ENCODE assay signal across 8 cellular contexts in the genomic region with DNA sequence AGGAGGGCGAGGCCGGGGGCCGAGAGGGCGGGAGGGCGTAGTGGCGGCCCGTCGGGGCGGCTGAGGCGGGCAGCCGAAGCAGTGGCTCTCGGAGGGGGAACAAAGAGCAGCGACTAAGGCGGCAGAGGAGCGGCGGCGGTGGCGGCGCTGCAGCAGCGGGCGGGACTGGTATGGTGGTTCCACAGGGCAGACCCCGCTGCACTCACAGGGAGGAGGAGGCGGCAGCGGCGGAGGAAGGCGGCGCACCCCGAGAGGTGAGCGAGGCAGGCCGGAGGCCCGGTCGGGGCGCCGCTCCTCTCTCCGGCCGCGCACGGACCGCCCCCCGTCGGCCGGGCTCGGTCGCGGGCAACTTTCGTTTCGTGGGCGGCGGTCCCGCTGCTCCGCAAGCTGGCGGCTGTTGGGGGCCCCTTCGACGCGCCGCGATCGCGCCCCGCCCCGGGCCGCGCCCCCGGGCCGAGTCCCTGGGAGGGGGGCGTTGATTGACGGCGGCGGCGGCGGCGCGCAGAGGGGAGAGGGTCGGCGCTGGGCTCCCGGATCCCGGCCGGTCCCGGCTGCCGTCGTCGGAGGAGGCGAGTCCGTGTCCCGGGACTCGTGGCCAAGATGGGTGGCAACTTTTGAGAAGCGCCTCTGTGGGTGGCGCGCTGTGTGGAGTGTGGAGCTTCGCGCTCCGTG. TPM values are rescaled to one million over a fixed set of nuclear protein-coding genes. Genes with fewer than 3 reads are reported as not detected.
DNase-seq lines count a peak whose midpoint lies in the region; ATAC-seq, FAIRE-seq and TF ChIP-seq lines count a peak whose summit lies in the region.

No MANE protein-coding gene starts in this region.

- TF ChIP-seq EP300 in A549 (IDR thresholded peaks at IDR 0.05) = no peak

- peak overlapping the region; percentile 90 to 97 for H3K27ac ChIP-seq in A549
- peak overlapping the region; percentile 85 for H3K27ac ChIP-seq in SK-N-MC
- H3K27ac ChIP-seq in gastrocnemius medialis = peak overlapping the region; percentile 69 to 92 (median 80)

- no peaks in the 10 kb centered on the region for H3K27me3 ChIP-seq in gastrocnemius medialis

- TF ChIP-seq POLR2A in A549 (IDR thresholded peaks at IDR 0.05; ENCODE audit: low read length) = peak; percentile 30; the same call in 1 of the 2 replicates
- TF ChIP-seq POLR2A in gastrocnemius medialis (IDR thresholded peaks at IDR 0.05) = no peak

- H3K4me1 ChIP-seq in A549 (peaks cover 17% of the 10 kb centered on the region), gastrocnemius medialis (peaks cover 22 to 29% of the 10 kb centered on the region in 2 donors)

- in situ Hi-C loops in gastrocnemius medialis (cut with MboI; ENCODE audit: low sequenced_read_pairs in 4 of 4) = loop anchor here in 1 of 4 donors (25.0 kb wide), 1 partner anchor 832 kb away; no protein-coding TSS in a partner anchor

- H3K9ac ChIP-seq in SK-N-MC (ENCODE audit: insufficient read length) = peak overlapping the region; percentile 98

- POLR2A ChIA-PET in A549 (lab: Yijun Ruan, JAX) = interaction anchor here (0.5 to 1.0 kb wide), 2 partner anchors 9 to 72 kb away, joined by 3 read pairs; no protein-coding TSS in a partner anchor

- TF ChIP-seq CTCF in A549 (IDR thresholded peaks at IDR 0.05) (no peak), gastrocnemius medialis (IDR thresholded peaks at IDR 0.05 in 4 of 5, conservative IDR thresholded peaks at IDR 0.05 in 1 of 5) (peak in 1 of 5 experiments; percentile 5)

- peaks cover 45% of the 10 kb centered on the region for H3K36me3 ChIP-seq in SK-N-MC (ENCODE audit: insufficient read depth, low read length)
- H3K36me3 ChIP-seq in gastrocnemius medialis = no peaks in the 10 kb centered on the region

- peak overlapping the region; percentile 94 for H3K4me2 ChIP-seq in A549

- TF ChIP-seq RAD21 in A549 (conservative IDR thresholded peaks at IDR 0.05 in 1 of 2, IDR thresholded peaks at IDR 0.05 in 1 of 2) = no peak

- H3K9me3 ChIP-seq in A549 (no peaks in the 10 kb centered on the region), SK-N-MC (ENCODE audit: low read depth, low read length) (no peaks in the 10 kb centered on the region), gastrocnemius medialis (no peaks in the 10 kb centered on the region)

- 0% methylated on average over 18 of the region's 92 CpGs for WGBS in A549 (ENCODE audit: missing lambda C conversion rate)

- intact Hi-C loops in gastrocnemius medialis (cut with DNase I; ENCODE audit: low total_unique reads) = loop anchor here (10.0 kb wide), 1 partner anchor 770 kb away; a partner anchor contains a TSS

- DNase-seq in A549 (ENCODE audit: low read depth in 1 of 2, low spot score in 1 of 2) (peak; percentile 23 to 40), SK-N-MC (ENCODE audit: low read depth, low spot score) (no peak), astrocyte of the hippocampus (ENCODE audit: low read depth, low spot score) (peak; percentile 63), gastrocnemius medialis (peak in 1 of 2 donors; percentile 8), NCI-H1930 (lab: John Stamatoyannopoulos, UW) (no peak)

- peak; percentile 45 to 67 for ATAC-seq in A549
- ATAC-seq in GM18517 (IDR thresholded peaks at IDR 0.05; ENCODE audit: unreplicated experiment) = peak; percentile 41
- ATAC-seq in HG03025 (IDR thresholded peaks at IDR 0.05; ENCODE audit: low FRiP score, unreplicated experiment) = peak; percentile 32
- peak; percentile 55 for ATAC-seq in gastrocnemius medialis

- H3K4me3 ChIP-seq in A549 (peak overlapping the region; percentile 63), SK-N-MC (peak overlapping the region; percentile 93), iPS-11a (ENCODE audit: low read depth, low read length) (peak overlapping the region; percentile 84), gastrocnemius medialis (peak overlapping the region; percentile 69 to 93 (median 82))

- CTCF ChIA-PET in A549 (lab: Yijun Ruan, JAX) = interaction anchor here (1.0 kb wide), 1 partner anchor 201 kb away, joined by 3 read pairs; no protein-coding TSS in a partner anchor

- FAIRE-seq in A549 (lab: Jason Lieb, UNC) = no peak

TF ChIP-seq in A549, 52 proteins besides CTCF, POLR2A, EP300 and RAD21:
- TF ChIP-seq BHLHE40 (IDR thresholded peaks at IDR 0.05; ENCODE audit: low read depth, low read length) = no peak
- TF ChIP-seq, protein P1, sequence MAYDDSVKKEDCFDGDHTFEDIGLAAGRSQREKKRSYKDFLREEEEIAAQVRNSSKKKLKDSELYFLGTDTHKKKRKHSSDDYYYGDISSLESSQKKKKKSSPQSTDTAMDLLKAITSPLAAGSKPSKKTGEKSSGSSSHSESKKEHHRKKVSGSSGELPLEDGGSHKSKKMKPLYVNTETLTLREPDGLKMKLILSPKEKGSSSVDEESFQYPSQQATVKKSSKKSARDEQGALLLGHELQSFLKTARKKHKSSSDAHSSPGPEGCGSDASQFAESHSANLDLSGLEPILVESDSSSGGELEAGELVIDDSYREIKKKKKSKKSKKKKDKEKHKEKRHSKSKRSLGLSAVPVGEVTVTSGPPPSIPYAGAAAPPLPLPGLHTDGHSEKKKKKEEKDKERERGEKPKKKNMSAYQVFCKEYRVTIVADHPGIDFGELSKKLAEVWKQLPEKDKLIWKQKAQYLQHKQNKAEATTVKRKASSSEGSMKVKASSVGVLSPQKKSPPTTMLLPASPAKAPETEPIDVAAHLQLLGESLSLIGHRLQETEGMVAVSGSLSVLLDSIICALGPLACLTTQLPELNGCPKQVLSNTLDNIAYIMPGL (CRISPR knock-in tag; IDR thresholded peaks at IDR 0.05; ENCODE audit: borderline replicate concordance) = no peak
- no peak for TF ChIP-seq CHD4 (IDR thresholded peaks at IDR 0.05; ENCODE audit: borderline replicate concordance)
- no peak for TF ChIP-seq MYC (IDR thresholded peaks at IDR 0.05; ENCODE audit: borderline replicate concordance, low read length)
- TF ChIP-seq, protein P2, sequence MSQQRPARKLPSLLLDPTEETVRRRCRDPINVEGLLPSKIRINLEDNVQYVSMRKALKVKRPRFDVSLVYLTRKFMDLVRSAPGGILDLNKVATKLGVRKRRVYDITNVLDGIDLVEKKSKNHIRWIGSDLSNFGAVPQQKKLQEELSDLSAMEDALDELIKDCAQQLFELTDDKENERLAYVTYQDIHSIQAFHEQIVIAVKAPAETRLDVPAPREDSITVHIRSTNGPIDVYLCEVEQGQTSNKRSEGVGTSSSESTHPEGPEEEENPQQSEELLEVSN (IDR thresholded peaks at IDR 0.05; ENCODE audit: borderline replicate concordance, low read depth) = peak; percentile 43; the same call in 1 of the 2 replicates
- peak in 1 of 2 experiments; percentile 65; a peak in 3 of 5 replicates for TF ChIP-seq JUN (IDR thresholded peaks at IDR 0.05)
- no peak for TF ChIP-seq RNF2 (IDR thresholded peaks at IDR 0.05; ENCODE audit: borderline replicate concordance, low read depth)
- TF ChIP-seq, protein P3, sequence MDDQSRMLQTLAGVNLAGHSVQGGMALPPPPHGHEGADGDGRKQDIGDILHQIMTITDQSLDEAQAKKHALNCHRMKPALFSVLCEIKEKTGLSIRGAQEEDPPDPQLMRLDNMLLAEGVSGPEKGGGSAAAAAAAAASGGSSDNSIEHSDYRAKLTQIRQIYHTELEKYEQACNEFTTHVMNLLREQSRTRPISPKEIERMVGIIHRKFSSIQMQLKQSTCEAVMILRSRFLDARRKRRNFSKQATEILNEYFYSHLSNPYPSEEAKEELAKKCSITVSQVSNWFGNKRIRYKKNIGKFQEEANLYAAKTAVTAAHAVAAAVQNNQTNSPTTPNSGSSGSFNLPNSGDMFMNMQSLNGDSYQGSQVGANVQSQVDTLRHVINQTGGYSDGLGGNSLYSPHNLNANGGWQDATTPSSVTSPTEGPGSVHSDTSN (IDR thresholded peaks at IDR 0.05) = no peak
- TF ChIP-seq NPAS2 (CRISPR knock-in tag; IDR thresholded peaks at IDR 0.05; ENCODE audit: borderline replicate concordance) = no peak
- TF ChIP-seq, protein P4, sequence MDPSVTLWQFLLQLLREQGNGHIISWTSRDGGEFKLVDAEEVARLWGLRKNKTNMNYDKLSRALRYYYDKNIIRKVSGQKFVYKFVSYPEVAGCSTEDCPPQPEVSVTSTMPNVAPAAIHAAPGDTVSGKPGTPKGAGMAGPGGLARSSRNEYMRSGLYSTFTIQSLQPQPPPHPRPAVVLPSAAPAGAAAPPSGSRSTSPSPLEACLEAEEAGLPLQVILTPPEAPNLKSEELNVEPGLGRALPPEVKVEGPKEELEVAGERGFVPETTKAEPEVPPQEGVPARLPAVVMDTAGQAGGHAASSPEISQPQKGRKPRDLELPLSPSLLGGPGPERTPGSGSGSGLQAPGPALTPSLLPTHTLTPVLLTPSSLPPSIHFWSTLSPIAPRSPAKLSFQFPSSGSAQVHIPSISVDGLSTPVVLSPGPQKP (IDR thresholded peaks at IDR 0.05; ENCODE audit: low read depth, low read length) = no peak
- no peak for TF ChIP-seq GATA3 (IDR thresholded peaks at IDR 0.05; ENCODE audit: borderline replicate concordance)
- no peak for TF ChIP-seq KDM1A (IDR thresholded peaks at IDR 0.05; ENCODE audit: low read depth)
- TF ChIP-seq JUNB (IDR thresholded peaks at IDR 0.05) = no peak
- TF ChIP-seq ESRRA (IDR thresholded peaks at IDR 0.05; ENCODE audit: borderline replicate concordance, low read length) = no peak
- TF ChIP-seq, protein P5, sequence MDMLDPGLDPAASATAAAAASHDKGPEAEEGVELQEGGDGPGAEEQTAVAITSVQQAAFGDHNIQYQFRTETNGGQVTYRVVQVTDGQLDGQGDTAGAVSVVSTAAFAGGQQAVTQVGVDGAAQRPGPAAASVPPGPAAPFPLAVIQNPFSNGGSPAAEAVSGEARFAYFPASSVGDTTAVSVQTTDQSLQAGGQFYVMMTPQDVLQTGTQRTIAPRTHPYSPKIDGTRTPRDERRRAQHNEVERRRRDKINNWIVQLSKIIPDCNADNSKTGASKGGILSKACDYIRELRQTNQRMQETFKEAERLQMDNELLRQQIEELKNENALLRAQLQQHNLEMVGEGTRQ (IDR thresholded peaks at IDR 0.05) = no peak
- no peak for TF ChIP-seq SMC3 (IDR thresholded peaks at IDR 0.05)

RNA-seq across cellular contexts. Expression of a gene that starts 0.5 kb away (rescaled TPM):
- polyA plus RNA-seq in A549 (2011; rRNA removed) (28.5 and 31.9 TPM in 2 replicates), A549 (2017; fragmentation: RNase III; extraction: RNeasy Plus Mini Kit Qiagen cat#74134 plus additional on column Dnase treatment) (16.9 to 18.2 TPM (median 18.1 TPM) in 3 replicates)
- polyA plus RNA-seq in A549 (2012; cell fraction: cytosol; rRNA removed) = 11.3 and 14.4 TPM in 2 replicates
- polyA plus RNA-seq in A549 (2012; cell fraction: nucleus; rRNA removed) = 6.3 and 7.7 TPM in 2 replicates
- 14.3 and 15.2 TPM in 2 replicates for polyA minus RNA-seq in A549 (2011; rRNA and poly(A)+ RNA removed)
- 10 to 100 TPM in 1 of 4 donors, 1 to 10 TPM in 3; 4.1 to 12.0 (median 6.4) TPM for total RNA-seq in gastrocnemius medialis

Comparison
In these comparisons a context has a peak if more than half of its experiments do, and no peak if none do; other contexts are left out.
1. DNase-seq: peak in A549 (2 of 2) and astrocyte of the hippocampus (single experiment); none in SK-N-MC (single experiment) and NCI-H1930 (0 of 2).
2. Peak in every context shown above with its lines, with median percentiles within 50 percentile points of each other: ATAC-seq, H3K27ac ChIP-seq and H3K4me3 ChIP-seq.